Comparison of ENCODE assay signal across 8 cellular contexts in genomic region chr16:69131167-69131748, GRCh38. TPM values are rescaled to one million over a fixed set of nuclear protein-coding genes. Genes with fewer than 3 reads are reported as not detected.
DNase-seq lines count a peak whose midpoint lies in the region; ATAC-seq, FAIRE-seq and TF ChIP-seq lines count a peak whose summit lies in the region.

No MANE protein-coding gene starts in this region.

- H3K27ac Mint-ChIP-seq in activated T-helper 1 cell treated with anti-CD3 and anti-CD28 coated beads, Interleukin-12 subunit alpha, Interleukin-12 subunit beta, Interleukin-2, Interleukin-4 antibody, amounts not matched to agents 30 ng/mL and 10 ng/mL and 1 ng/mL, durations not matched to agents 14 hours and 24 hours and 36 hours = peak overlapping the region; percentile 92

- no peaks in the 10 kb centered on the region for H3K27me3 Mint-ChIP-seq in activated T-helper 1 cell treated with anti-CD3 and anti-CD28 coated beads, Interleukin-12 subunit alpha, Interleukin-12 subunit beta, Interleukin-2, Interleukin-4 antibody, amounts not matched to agents 30 ng/mL and 10 ng/mL and 1 ng/mL, durations not matched to agents 14 hours and 24 hours and 36 hours (ENCODE audit: insufficient read depth)

- no peak for FAIRE-seq in H54 (lab: Jason Lieb, UNC)

- H3K36me3 ChIP-seq in MM.1S (replicated peaks; ENCODE audit: insufficient read depth, low read length) (peaks cover 3% of the 10 kb centered on the region; the same call in 1 of the 2 replicates), prostate gland (no peaks in the 10 kb centered on the region)

- no peaks in the 10 kb centered on the region for H3K9me2 ChIP-seq in MM.1S (replicated peaks; ENCODE audit: insufficient read depth, low read length)

- peak overlapping the region; percentile 75 for H3K4me2 ChIP-seq in MM.1S (ENCODE audit: low read depth, low read length)

- H3F3A ChIP-seq in MM.1S (ENCODE audit: insufficient read depth, low read length) = no peaks in the 10 kb centered on the region

- no peaks in the 10 kb centered on the region for H3K27me3 ChIP-seq in MM.1S (replicated peaks; ENCODE audit: insufficient read depth, low read length)
- H3K27me3 ChIP-seq in prostate gland (replicated peaks; ENCODE audit: insufficient read depth) = no peaks in the 10 kb centered on the region

- peak overlapping the region; percentile 96 for H3K4me3 ChIP-seq in MM.1S (ENCODE audit: low read length)
- H3K4me3 ChIP-seq in prostate gland = peak overlapping the region; percentile 91 to 97

- no peak overlapping the region for H2AFZ ChIP-seq in MM.1S (ENCODE audit: low read length)

- H3K4me1 Mint-ChIP-seq in activated T-helper 1 cell treated with anti-CD3 and anti-CD28 coated beads, Interleukin-12 subunit alpha, Interleukin-12 subunit beta, Interleukin-2, Interleukin-4 antibody, amounts not matched to agents 30 ng/mL and 10 ng/mL and 1 ng/mL, durations not matched to agents 14 hours and 24 hours and 36 hours (ENCODE audit: low read depth) = peaks cover 40% of the 10 kb centered on the region

- H3K9me3 Mint-ChIP-seq in activated T-helper 1 cell treated with anti-CD3 and anti-CD28 coated beads, Interleukin-12 subunit alpha, Interleukin-12 subunit beta, Interleukin-2, Interleukin-4 antibody, amounts not matched to agents 30 ng/mL and 10 ng/mL and 1 ng/mL, durations not matched to agents 14 hours and 24 hours and 36 hours = no peaks in the 10 kb centered on the region

- peaks cover 86% of the 10 kb centered on the region for H3K79me2 ChIP-seq in MM.1S (ENCODE audit: low read length)

- no peak for ATAC-seq in GM21786 (IDR thresholded peaks at IDR 0.05; ENCODE audit: unreplicated experiment)

- H3K36me3 Mint-ChIP-seq in activated T-helper 1 cell treated with anti-CD3 and anti-CD28 coated beads, Interleukin-12 subunit alpha, Interleukin-12 subunit beta, Interleukin-2, Interleukin-4 antibody, amounts not matched to agents 30 ng/mL and 10 ng/mL and 1 ng/mL, durations not matched to agents 14 hours and 24 hours and 36 hours (ENCODE audit: low read depth) = peaks cover 16% of the 10 kb centered on the region

- TF ChIP-seq CTCF in MM.1S (IDR thresholded peaks at IDR 0.05; ENCODE audit: low read length) (no peak), prostate gland (IDR thresholded peaks at IDR 0.05) (no peak)

- H3K9me3 ChIP-seq in MM.1S (replicated peaks; ENCODE audit: insufficient read depth, low read length) (no peaks in the 10 kb centered on the region), prostate gland (no peaks in the 10 kb centered on the region)

- TF ChIP-seq POLR2A in prostate gland (IDR thresholded peaks at IDR 0.05) = no peak
- no peak for TF ChIP-seq POLR2A in H54 (IDR thresholded peaks at IDR 0.05; ENCODE audit: low read depth, low read length)

- peak overlapping the region; percentile 90 for H3K9ac ChIP-seq in MM.1S (ENCODE audit: low read length)

- intact Hi-C loops in activated T-helper 1 cell treated with anti-CD3 and anti-CD28 coated beads, Interleukin-12 subunit alpha, Interleukin-12 subunit beta, Interleukin-2, Interleukin-4 antibody, amounts not matched to agents 30 ng/mL and 10 ng/mL and 1 ng/mL, durations not matched to agents 14 hours and 24 hours and 36 hours (cut with micrococcal nuclease) = no loop called here
- intact Hi-C loops in prostate gland (cut with DNase I) = no loop called here

- DNase-seq in ELR (ENCODE audit: low read depth) (peak; percentile 39), MM.1S (no peak), globus pallidus (ENCODE audit: low spot score) (peak; percentile 34), prostate gland (ENCODE audit: low spot score) (no peak), NCI-H1436 (lab: John Stamatoyannopoulos, UW) (no peak), H54 (ENCODE audit: insufficient read length, low spot score) (no peak)
- no peak for DNase-seq in activated T-helper 1 cell treated with anti-CD3 and anti-CD28 coated beads, Interleukin-12 subunit alpha, Interleukin-12 subunit beta, Interleukin-2, Interleukin-4 antibody, amounts not matched to agents 30 ng/mL and 10 ng/mL and 1 ng/mL, durations not matched to agents 14 hours and 24 hours and 36 hours (ENCODE audit: low spot score)

- 1% methylated on average over 11 of the region's 11 CpGs for WGBS in prostate gland

- peak overlapping the region; percentile 27; the same call in 1 of the 2 replicates for H3K27ac ChIP-seq in MM.1S (ENCODE audit: low read length)
- peak overlapping the region; percentile 86 to 97 for H3K27ac ChIP-seq in prostate gland

- H3K4me1 ChIP-seq in MM.1S (ENCODE audit: low read length) (peaks cover 9% of the 10 kb centered on the region; the same call in 1 of the 2 replicates), prostate gland (replicated peaks) (peaks cover 13% of the 10 kb centered on the region)

- H4K20me1 ChIP-seq in MM.1S (ENCODE audit: insufficient read depth, low read length) = no peaks in the 10 kb centered on the region

- peak overlapping the region; percentile 97 for H3K4me3 Mint-ChIP-seq in activated T-helper 1 cell treated with anti-CD3 and anti-CD28 coated beads, Interleukin-12 subunit alpha, Interleukin-12 subunit beta, Interleukin-2, Interleukin-4 antibody, amounts not matched to agents 30 ng/mL and 10 ng/mL and 1 ng/mL, durations not matched to agents 14 hours and 24 hours and 36 hours

RNA-seq across cellular contexts. Expression of gene CHTF8, which starts 1.1 kb away (rescaled TPM):
- 134 and 143 TPM in 2 replicates for total RNA-seq in activated T-helper 1 cell treated with anti-CD3 and anti-CD28 coated beads, Interleukin-12 subunit alpha, Interleukin-12 subunit beta, Interleukin-2, Interleukin-4 antibody, amounts not matched to agents 30 ng/mL and 10 ng/mL and 1 ng/mL, durations not matched to agents 14 hours and 24 hours and 36 hours
- total RNA-seq in prostate gland = 100 to 1,000 TPM; 124 to 171 TPM

RNA-seq across cellular contexts. Expression of gene UTP4, which starts 1.2 kb away (rescaled TPM):
- total RNA-seq in activated T-helper 1 cell treated with anti-CD3 and anti-CD28 coated beads, Interleukin-12 subunit alpha, Interleukin-12 subunit beta, Interleukin-2, Interleukin-4 antibody, amounts not matched to agents 30 ng/mL and 10 ng/mL and 1 ng/mL, durations not matched to agents 14 hours and 24 hours and 36 hours = 117 and 127 TPM in 2 replicates
- 10 to 100 TPM; 18.4 to 51.0 TPM for total RNA-seq in prostate gland

RNA-seq across cellular contexts. Expression of gene HAS3, which starts 25.8 kb away (rescaled TPM):
- total RNA-seq in activated T-helper 1 cell treated with anti-CD3 and anti-CD28 coated beads, Interleukin-12 subunit alpha, Interleukin-12 subunit beta, Interleukin-2, Interleukin-4 antibody, amounts not matched to agents 30 ng/mL and 10 ng/mL and 1 ng/mL, durations not matched to agents 14 hours and 24 hours and 36 hours = 0.73 and 0.93 TPM in 2 replicates
- 1 to 10 TPM; 3.0 to 4.5 TPM for total RNA-seq in prostate gland

RNA-seq across cellular contexts. Expression of gene SNTB2, which starts 55.7 kb away (rescaled TPM):
- total RNA-seq in activated T-helper 1 cell treated with anti-CD3 and anti-CD28 coated beads, Interleukin-12 subunit alpha, Interleukin-12 subunit beta, Interleukin-2, Interleukin-4 antibody, amounts not matched to agents 30 ng/mL and 10 ng/mL and 1 ng/mL, durations not matched to agents 14 hours and 24 hours and 36 hours = 27.9 and 29.4 TPM in 2 replicates
- total RNA-seq in prostate gland = 10 to 100 TPM; 33.7 to 53.0 TPM

Comparison
In these comparisons a context has a peak if more than half of its experiments do, and no peak if none do; other contexts are left out.
1. DNase-seq: peak in ELR (single experiment) and globus pallidus (single experiment); none in MM.1S (single experiment), activated T-helper 1 cell treated with anti-CD3 and anti-CD28 coated beads, Interleukin-12 subunit alpha, Interleukin-12 subunit beta, Interleukin-2, Interleukin-4 antibody, amounts not matched to agents 30 ng/mL and 10 ng/mL and 1 ng/mL, durations not matched to agents 14 hours and 24 hours and 36 hours (single experiment), prostate gland (single experiment), NCI-H1436 (single experiment) and H54 (single experiment).